Comparison of ENCODE assay signal across 31 cellular contexts in the genomic region with DNA sequence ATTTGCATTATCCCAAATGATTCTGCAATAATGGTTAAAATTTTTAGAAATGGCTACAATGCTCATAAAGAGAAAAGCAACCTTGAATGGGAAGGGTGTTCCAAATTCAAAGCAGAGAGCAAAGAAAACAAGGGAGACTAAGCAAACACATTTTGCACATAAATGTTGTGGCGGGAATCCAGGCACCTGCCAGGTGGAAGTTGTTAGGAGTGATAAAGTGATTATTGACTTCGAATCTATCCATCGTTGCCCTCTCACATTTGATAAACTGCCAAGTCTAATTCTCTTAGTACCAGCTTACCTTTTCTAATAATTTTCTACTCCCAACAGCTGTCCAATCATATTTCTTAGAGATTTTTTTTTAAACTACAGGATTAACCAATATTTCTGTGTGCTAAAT.
DNase-seq lines count a peak whose midpoint lies in the region; TF ChIP-seq lines count a peak whose summit lies in the region.
"Had no signal": no experiment of that assay in that cellular context is flagged by ENCODE, and none has a peak within 500 bp of the region (broad histone marks: within the 10 kb centered on the region; RNA-seq: fewer than 3 reads in every experiment).

No MANE protein-coding gene starts in this region.

- no peak for TF ChIP-seq CTCF in transverse colon (IDR thresholded peaks at IDR 0.05)

- no peak overlapping the region for H3K27ac Mint-ChIP-seq in activated CD4-positive, alpha-beta memory T cell treated with anti-CD3 and anti-CD28 coated beads, Interleukin-2, amount 10 ng/mL, durations not matched to agents 7 days and 5 days
- H3K27ac Mint-ChIP-seq: CD4-positive, alpha-beta T cell; H9; naive B cell had no signal

- TF ChIP-seq EP300 in transverse colon (IDR thresholded peaks at IDR 0.05; ENCODE audit: low read depth), result no peak

- H3K27me3 Mint-ChIP-seq in activated CD4-positive, alpha-beta memory T cell treated with anti-CD3 and anti-CD28 coated beads, Interleukin-2, amount 10 ng/mL, durations not matched to agents 7 days and 5 days, result no peaks in the 10 kb centered on the region

- H3K4me3 Mint-ChIP-seq in activated CD4-positive, alpha-beta memory T cell treated with anti-CD3 and anti-CD28 coated beads, Interleukin-2, amount 10 ng/mL, durations not matched to agents 7 days and 5 days, result no peak overlapping the region
- H3K4me3 Mint-ChIP-seq: CD4-positive, alpha-beta T cell; H9; naive B cell had no signal

- no peaks in the 10 kb centered on the region for H3K4me1 ChIP-seq in transverse colon
- H3K4me1 ChIP-seq: ascending aorta, lower lobe of right lung had no signal

- no peak for TF ChIP-seq POLR2A in transverse colon (IDR thresholded peaks at IDR 0.05)

- WGBS in transverse colon (ENCODE audit: low coverage in 1 of 2), 2 donors, result 54 to 69% methylated on average over 3 of the region's 3 CpGs

- intact Hi-C loops in transverse colon (cut with DNase I; ENCODE audit: low total_unique reads), result no loop called here

- H3K36me3 Mint-ChIP-seq in activated CD4-positive, alpha-beta memory T cell treated with anti-CD3 and anti-CD28 coated beads, Interleukin-2, amount 10 ng/mL, durations not matched to agents 7 days and 5 days (ENCODE audit: low read depth), result no peaks in the 10 kb centered on the region
- H3K36me3 Mint-ChIP-seq: naive B cell had no signal

- H3K9me3 Mint-ChIP-seq in activated CD4-positive, alpha-beta memory T cell treated with anti-CD3 and anti-CD28 coated beads, Interleukin-2, amount 10 ng/mL, durations not matched to agents 7 days and 5 days, result no peaks in the 10 kb centered on the region
- H3K9me3 Mint-ChIP-seq: CD4-positive, alpha-beta T cell; H9 had no signal

- peak; percentile 41 for DNase-seq in NCI-H510A treated with DMSO at 0.1 percent for 48 hours (lab: John Stamatoyannopoulos, UW)
- DNase-seq in NCI-H510A (lab: John Stamatoyannopoulos, UW), result no peak
- DNase-seq in NCI-H146 (lab: John Stamatoyannopoulos, UW), result peak; percentile 84
- peak; percentile 79 for DNase-seq in NCI-H69 (lab: John Stamatoyannopoulos, UW)
- peak; percentile 10 for DNase-seq in transverse colon
- no peak for DNase-seq in activated naive CD4-positive, alpha-beta T cell treated with Interleukin-2 at 50 U/mL for 16 hours
- no peak for DNase-seq in activated CD4-positive, alpha-beta memory T cell treated with anti-CD3 and anti-CD28 coated beads, Interleukin-2, amount 10 ng/mL, durations not matched to agents 7 days and 5 days
- DNase-seq in substantia nigra (lab: John Stamatoyannopoulos, UW), result no peak
- DNase-seq: activated CD4-positive, alpha-beta T cell treated with anti-CD3 and anti-CD28 coated beads, Interleukin-2, amount 50 U/mL, for 4 hours; activated gamma-delta T cell treated with Interleukin-2 at 50 U/mL for 16 hours; activated T-cell treated with anti-CD3 and anti-CD28 coated beads, Interleukin-2, amount 50 U/mL, for 48 hours; CD4-positive, alpha-beta T cell; effector CD8-positive, alpha-beta T cell; H9; lower lobe of right lung; midbrain; naive B cell; NCI-H2171; NK-92 treated with Interleukin-12 subunit alpha and Interleukin-12 subunit beta, amount 100 ng/mL, for 24 hours; PC-9; right cardiac atrium; stimulated activated naive CD8-positive, alpha-beta T cell treated with anti-CD3 and anti-CD28 coated beads, Interleukin-15, Interleukin-2, amounts not matched to agents 100 U/mL and 50 U/mL, for 24 hours; T-helper 2 cell had no signal

- in situ Hi-C loops in transverse colon (cut with MboI; ENCODE audit: low pct_ligation_motif_present in 1 of 4, low pct_unique_long_range_greater_than_20kb in 1 of 4, low sequenced_read_pairs in 3 of 4), result loop anchor here in 2 of 4 donors (25.0 kb wide), 2 partner anchors 405 to 430 kb away; no protein-coding TSS in a partner anchor

- H3K4me3 ChIP-seq in transverse colon, result no peak overlapping the region
- H3K4me3 ChIP-seq: ascending aorta, cardiac muscle cell, coronary artery, hepatocyte, lower lobe of right lung, PC-9, smooth muscle cell, thoracic aorta had no signal

- CTCF ChIA-PET in activated CD4-positive, alpha-beta memory T cell treated with anti-CD3 and anti-CD28 coated beads, Interleukin-2, amount 10 ng/mL, durations not matched to agents 7 days and 5 days (lab: Charles Lee), result no interaction called here

- no peak overlapping the region for H3K27ac ChIP-seq in transverse colon
- H3K27ac ChIP-seq in substantia nigra (ENCODE audit: low read depth, low read length, poor library complexity, severe bottlenecking), result no peak overlapping the region
- H3K27ac ChIP-seq: ascending aorta, cardiac muscle cell, coronary artery, epithelial cell of prostate, hepatocyte, lower lobe of right lung, neutrophil, PC-9, thoracic aorta had no signal

- no peaks in the 10 kb centered on the region for H3K36me3 ChIP-seq in transverse colon
- H3K36me3 ChIP-seq: ascending aorta, cardiac muscle cell, lower lobe of right lung, neutrophil, thoracic aorta had no signal

- H3K9me3 ChIP-seq in transverse colon, result no peaks in the 10 kb centered on the region
- H3K9me3 ChIP-seq: ascending aorta, lower lobe of right lung, neutrophil, thoracic aorta had no signal

- H3K27me3 ChIP-seq in transverse colon, result peaks cover 13% of the 10 kb centered on the region
- H3K27me3 ChIP-seq: ascending aorta, cardiac muscle cell, hepatocyte had no signal

- POLR2A ChIA-PET in activated CD4-positive, alpha-beta memory T cell treated with anti-CD3 and anti-CD28 coated beads, Interleukin-2, amount 10 ng/mL, durations not matched to agents 7 days and 5 days (lab: Charles Lee), result no interaction called here

- H3K4me1 Mint-ChIP-seq in activated CD4-positive, alpha-beta memory T cell treated with anti-CD3 and anti-CD28 coated beads, Interleukin-2, amount 10 ng/mL, durations not matched to agents 7 days and 5 days, result no peaks in the 10 kb centered on the region
- H3K4me1 Mint-ChIP-seq: H9, naive B cell had no signal

Comparison
In these comparisons a context has a peak if more than half of its experiments do, and no peak if none do; other contexts are left out.
1. DNase-seq: peak in NCI-H510A treated with DMSO at 0.1 percent for 48 hours (single experiment), NCI-H146 (single experiment), NCI-H69 (single experiment) and transverse colon (single experiment); none in NCI-H510A (single experiment), activated naive CD4-positive, alpha-beta T cell treated with Interleukin-2 at 50 U/mL for 16 hours (single experiment), activated CD4-positive, alpha-beta memory T cell treated with anti-CD3 and anti-CD28 coated beads, Interleukin-2, amount 10 ng/mL, durations not matched to agents 7 days and 5 days (single experiment) and substantia nigra (0 of 49).